In genomic region chr14:98847520-98848468, GRCh38 we compare ENCODE assay signal across 13 cellular contexts.
"Had no signal": no experiment of that assay in that cellular context is flagged by ENCODE, and none has a peak within 500 bp of the region (broad histone marks: within the 10 kb centered on the region; RNA-seq: fewer than 3 reads in every experiment).

No MANE protein-coding gene starts in this region.

- H3K9me3 ChIP-seq: mucosa of descending colon had no signal

- H3K4me3 ChIP-seq: heart left ventricle, mucosa of descending colon had no signal

- DNase-seq: effector memory CD4-positive, alpha-beta T cell; heart left ventricle; hippocampal formation; kidney glomerular epithelial cell; mucosa of descending colon; natural killer cell; posterior cingulate gyrus; small intestine; stimulated activated CD4-positive, alpha-beta T cell treated with anti-CD3 and anti-CD28 coated beads, Interleukin-12 subunit alpha, Interleukin-12 subunit beta, amount 100 ng/mL, for 4 hours; stimulated activated naive CD4-positive, alpha-beta T cell; trophoblast cell had no signal

- H3K4me1 ChIP-seq: heart left ventricle had no signal

- H3K27ac Mint-ChIP-seq: natural killer cell had no signal

- H3K36me3 Mint-ChIP-seq: natural killer cell had no signal

- H3K27ac ChIP-seq: heart left ventricle had no signal

- H3K9me3 Mint-ChIP-seq: natural killer cell had no signal

- H3K36me3 ChIP-seq: heart left ventricle had no signal

- ATAC-seq: esophagus mucosa, heart left ventricle, mucosa of descending colon, natural killer cell had no signal

- H3K4me3 Mint-ChIP-seq: natural killer cell, neural crest cell had no signal
